ENCODE assay signal across 8 cellular contexts in genomic region chrX:13376857-13377441, GRCh38. TPM values are rescaled to one million over a fixed set of nuclear protein-coding genes. Genes with fewer than 3 reads are reported as not detected.
A peak's percentile ranks its signal among the peaks of the same experiment; 100 is the strongest.
DNase-seq lines count a peak whose midpoint lies in the region; ATAC-seq and TF ChIP-seq lines count a peak whose summit lies in the region.

No MANE protein-coding gene starts in this region.

- ATAC-seq in GM21381 (IDR thresholded peaks at IDR 0.05; ENCODE audit: unreplicated experiment) (no peak), HG02885 (IDR thresholded peaks at IDR 0.05; ENCODE audit: poor library complexity, unreplicated experiment) (no peak)

- H3K4me1 ChIP-seq in A673 (ENCODE audit: insufficient read depth, low read length, poor library complexity, severe bottlenecking) (peaks cover 16% of the 10 kb centered on the region), HAP-1 (peaks cover 37% of the 10 kb centered on the region), SJSA1 (replicated peaks) (peaks cover 27% of the 10 kb centered on the region), left ventricle myocardium inferior (no peaks in the 10 kb centered on the region)

- peaks cover 25% of the 10 kb centered on the region for H3K27me3 ChIP-seq in A673 (replicated peaks; ENCODE audit: insufficient read depth, low read depth, low read length, poor library complexity)
- no peaks in the 10 kb centered on the region for H3K27me3 ChIP-seq in HAP-1 (ENCODE audit: low read depth)
- H3K27me3 ChIP-seq in SJSA1 (replicated peaks) = no peaks in the 10 kb centered on the region
- H3K27me3 ChIP-seq in left ventricle myocardium inferior (ENCODE audit: low read depth) = no peaks in the 10 kb centered on the region

- no TSS peak for BruUV-seq in A673 (replicated peaks; lab: Mats Ljungman, UMichigan)

- intact Hi-C loops in A673 (cut with micrococcal nuclease; ENCODE audit: unreplicated experiment) (no loop called here), left ventricle myocardium inferior (cut with micrococcal nuclease) (no loop called here), posterior cingulate gyrus (cut with DNase I) (no loop called here)

- DNase-seq in A673 (ENCODE audit: low spot score) = peak; percentile 88
- DNase-seq in HAP-1 (ENCODE audit: low spot score in 2 of 2) = peak; percentile 66 to 88
- DNase-seq in SJSA1 (ENCODE audit: low read depth in 1 of 2, low spot score in 2 of 2) = peak; percentile 37 to 60
- DNase-seq in left ventricle myocardium inferior = no peak
- no peak for DNase-seq in NOMO-1 treated with dmso at 0.1 percent for 144 hours (lab: John Stamatoyannopoulos, UW; ENCODE audit: unreplicated experiment)
- no peak for DNase-seq in posterior cingulate gyrus

- H3K36me3 ChIP-seq in A673 (ENCODE audit: insufficient read depth, low read length, poor library complexity, severe bottlenecking) = no peaks in the 10 kb centered on the region
- no peaks in the 10 kb centered on the region for H3K36me3 ChIP-seq in HAP-1 (replicated peaks)
- H3K36me3 ChIP-seq in SJSA1 = no peaks in the 10 kb centered on the region
- no peaks in the 10 kb centered on the region for H3K36me3 ChIP-seq in left ventricle myocardium inferior

- H3K4me3 ChIP-seq in A673 (ENCODE audit: low read depth, low read length, poor library complexity, severe bottlenecking) (no peak overlapping the region), HAP-1 (no peak overlapping the region), SJSA1 (no peak overlapping the region), left ventricle myocardium inferior (no peak overlapping the region)

- POLR2A ChIA-PET in A673 (lab: Charles Lee; ENCODE audit: low non-redundant PET) = no interaction called here

- H3K9me3 ChIP-seq in A673 (ENCODE audit: low read depth, low read length, poor library complexity, severe bottlenecking) (no peaks in the 10 kb centered on the region), HAP-1 (no peaks in the 10 kb centered on the region), SJSA1 (replicated peaks) (no peaks in the 10 kb centered on the region), left ventricle myocardium inferior (replicated peaks) (no peaks in the 10 kb centered on the region)

- H3K27ac ChIP-seq in A673 (ENCODE audit: low read depth, low read length, poor library complexity, severe bottlenecking) (peak overlapping the region; percentile 16), SJSA1 (peak overlapping the region; percentile 36), left ventricle myocardium inferior (replicated peaks) (peak overlapping the region; percentile 67)

- in situ Hi-C loops in HAP-1 (cut with MboI; ENCODE audit: low sequenced_read_pairs) = no loop called here

- CTCF ChIA-PET in A673 (lab: Charles Lee) = no interaction called here

- TF ChIP-seq CTCF in A673 (conservative IDR thresholded peaks at IDR 0.05; ENCODE audit: low read depth, low read length) (no peak), left ventricle myocardium inferior (IDR thresholded peaks at IDR 0.05; ENCODE audit: borderline replicate concordance) (no peak)

RNA-seq across cellular contexts. Expression of gene ATXN3L, which starts 57.1 kb away (rescaled TPM):
- total RNA-seq in A673 (2021) (not detected in 2 replicates), left ventricle myocardium inferior (not detected)
- not detected in 2 replicates for total RNA-seq in SJSA1 (2014; rRNA removed; shearing (Covaris generic))

Comparison
In these comparisons a context has a peak if more than half of its experiments do, and no peak if none do; other contexts are left out.
1. DNase-seq: peak in A673 (single experiment), HAP-1 (2 of 2) and SJSA1 (2 of 2); none in left ventricle myocardium inferior (single experiment), NOMO-1 treated with dmso at 0.1 percent for 144 hours (single experiment) and posterior cingulate gyrus (0 of 10).
2. H3K27ac ChIP-seq: peak in every context shown above with its lines; median percentile 67 in left ventricle myocardium inferior; 36 in SJSA1; 16 in A673.